1 cellular context compared by ENCODE assay signal in genomic region chr11:5275369-5276110, GRCh38.
TF ChIP-seq lines count a peak whose summit lies in the region.

No MANE protein-coding gene starts in this region.

TF ChIP-seq in K562, 482 proteins besides CTCF, POLR2A, EP300 and RAD21 (continued from another document and continues in another):
- TF ChIP-seq NR0B1 (IDR thresholded peaks at IDR 0.05; ENCODE audit: partially characterized antibody) (no peak), XRCC5 (IDR thresholded peaks at IDR 0.05; ENCODE audit: low read depth, low read length) (no peak), TEAD4 (IDR thresholded peaks at IDR 0.05; ENCODE audit: low read length) (peak; percentile 91), TEAD4 (CRISPR knock-in tag; IDR thresholded peaks at IDR 0.05; ENCODE audit: borderline replicate concordance) (no peak), SUPT5H (IDR thresholded peaks at IDR 0.05) (peak; percentile 49; the same call in 1 of the 2 replicates), CTBP1 (IDR thresholded peaks at IDR 0.05; ENCODE audit: borderline replicate concordance) (peak; percentile 65; the same call in 1 of the 2 replicates), ZNF79 (CRISPR knock-in tag; IDR thresholded peaks at IDR 0.05; ENCODE audit: low read depth) (no peak), PBX2 (CRISPR knock-in tag; IDR thresholded peaks at IDR 0.05; ENCODE audit: low read depth) (no peak), PBX2 (tag; conservative IDR thresholded peaks at IDR 0.05; ENCODE audit: low read depth) (peak; percentile 79), JUND (IDR thresholded peaks at IDR 0.05; ENCODE audit: borderline replicate concordance, low read depth, low read length) (peak; percentile 66; the same call in 1 of the 2 replicates), JUND (tag; IDR thresholded peaks at IDR 0.05; ENCODE audit: borderline replicate concordance, low read depth, low read length) (peak; percentile 83; the same call in 2 of the 3 replicates), POLR2AphosphoS5 (IDR thresholded peaks at IDR 0.05; ENCODE audit: control insufficient read depth, insufficient read depth, low read depth, low read length) (peak; percentile 81), REST (CRISPR knock-in tag; IDR thresholded peaks at IDR 0.05; ENCODE audit: low read depth) (no peak), KLF16 (IDR thresholded peaks at IDR 0.05) (peak; percentile 59; the same call in 1 of the 2 replicates), ZFPM2 (CRISPR knock-in tag; IDR thresholded peaks at IDR 0.05) (no peak), NEUROD1 (IDR thresholded peaks at IDR 0.05; ENCODE audit: borderline replicate concordance, low read depth, low read length, partially characterized antibody) (peak; percentile 25), ARNT (IDR thresholded peaks at IDR 0.05) (0 out of 4 replicates have a peak, but pooled peaks of 1 of the 2 experiments have one; percentile 19), LEF1 (IDR thresholded peaks at IDR 0.05) (peak; percentile 82), BCL6 (CRISPR knock-in tag; IDR thresholded peaks at IDR 0.05) (no peak), TRIM24 (IDR thresholded peaks at IDR 0.05) (peak in 1 of 2 experiments; percentile 41; a peak in 1 of 4 replicates), SOX6 (IDR thresholded peaks at IDR 0.05) (peak; percentile 91), HSF4 (CRISPR knock-in tag; IDR thresholded peaks at IDR 0.05; ENCODE audit: borderline replicate concordance) (0 out of 2 replicates have a peak, but pooled peaks have one; percentile 14), ZNF639 (CRISPR knock-in tag; conservative IDR thresholded peaks at IDR 0.05 in 1 of 2, IDR thresholded peaks at IDR 0.05 in 1 of 2) (peak in 1 of 2 experiments; percentile 78; a peak in 2 of 4 replicates), ZNF384 (IDR thresholded peaks at IDR 0.05; ENCODE audit: low read depth, low read length) (peak; percentile 87), GATA2 (CRISPR knock-in tag; IDR thresholded peaks at IDR 0.05) (peak; percentile 64), CREB1 (IDR thresholded peaks at IDR 0.05) (peak; percentile 70), CREB1 (CRISPR knock-in tag; IDR thresholded peaks at IDR 0.05) (no peak), HDAC1 (IDR thresholded peaks at IDR 0.05) (peak in 1 of 2 experiments; percentile 75; a peak in 2 of 4 replicates), MED1 (CRISPR knock-in tag; IDR thresholded peaks at IDR 0.05; ENCODE audit: borderline replicate concordance) (no peak), RBBP5 (IDR thresholded peaks at IDR 0.05; ENCODE audit: borderline replicate concordance, insufficient read depth, low read length, poor library complexity, severe bottlenecking) (no peak), ZFP1 (CRISPR knock-in tag; IDR thresholded peaks at IDR 0.05) (no peak), MTA2 (IDR thresholded peaks at IDR 0.05; ENCODE audit: low read depth) (peak; percentile 83), RERE (CRISPR knock-in tag; IDR thresholded peaks at IDR 0.05; ENCODE audit: borderline replicate concordance) (no peak), ESRRB (CRISPR knock-in tag; IDR thresholded peaks at IDR 0.05; ENCODE audit: borderline replicate concordance) (0 out of 2 replicates have a peak, but pooled peaks have one; percentile 36), FOXP4 (CRISPR knock-in tag; IDR thresholded peaks at IDR 0.05; ENCODE audit: borderline replicate concordance) (no peak), ARID3A (IDR thresholded peaks at IDR 0.05; ENCODE audit: borderline replicate concordance, low read depth, low read length) (peak; percentile 86; the same call in 1 of the 2 replicates), CCNT2 (IDR thresholded peaks at IDR 0.05; ENCODE audit: borderline replicate concordance, extremely low read depth, insufficient read length, low read depth, low read length) (peak; percentile 44), BRF2 (IDR thresholded peaks at IDR 0.05; ENCODE audit: borderline replicate concordance, insufficient read depth, insufficient read length) (no peak), BDP1 (IDR thresholded peaks at IDR 0.05; ENCODE audit: insufficient read depth, insufficient read length) (no peak), HNRNPK (IDR thresholded peaks at IDR 0.05; ENCODE audit: low read depth, low read length, poor library complexity, severe bottlenecking) (no peak), SMARCA4 (IDR thresholded peaks at IDR 0.05) (peak; percentile 96)
